ENCODE assay signal across 22 cellular contexts in the genomic region with DNA sequence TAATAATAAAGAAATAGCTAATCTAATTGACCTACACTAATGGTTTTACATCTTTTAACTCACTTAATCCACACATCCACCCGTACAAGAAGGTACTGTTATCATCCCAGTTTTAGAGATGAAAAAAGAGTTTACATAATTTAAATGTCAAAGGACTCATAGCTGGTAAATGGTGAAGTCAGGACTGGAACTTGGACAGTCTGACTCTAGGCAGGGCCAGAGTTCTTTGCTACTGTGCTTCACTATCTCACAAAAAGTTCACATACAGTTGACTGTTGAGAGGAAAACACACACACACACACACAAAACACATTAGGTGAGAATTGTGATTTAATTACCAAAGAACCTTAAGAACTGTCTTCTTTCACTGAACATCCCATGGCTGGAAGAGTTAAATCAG.
DNase-seq lines count a peak whose midpoint lies in the region; ATAC-seq and TF ChIP-seq lines count a peak whose summit lies in the region.
"Had no signal": no experiment of that assay in that cellular context is flagged by ENCODE, and none has a peak within 500 bp of the region (broad histone marks: within the 10 kb centered on the region; RNA-seq: fewer than 3 reads in every experiment).

No MANE protein-coding gene starts in this region.

- no peaks in the 10 kb centered on the region for H4K20me1 ChIP-seq in hepatocyte (ENCODE audit: insufficient read depth, poor library complexity, severe bottlenecking)

- intact Hi-C loops in dorsolateral prefrontal cortex (cut with DNase I): loop anchor here in 1 of 2 donors (10.0 kb wide), 1 partner anchor 81 kb away; no protein-coding TSS in a partner anchor

- H3K9me3 Mint-ChIP-seq in nephron progenitor cell: no peaks in the 10 kb centered on the region
- no peaks in the 10 kb centered on the region for H3K9me3 Mint-ChIP-seq in activated T-cell treated with anti-CD3 and anti-CD28 coated beads, Interleukin-2, amount 50 U/mL, for 24 hours
- H3K9me3 Mint-ChIP-seq: stimulated activated effector memory CD8-positive, alpha-beta T cell treated with anti-CD3 and anti-CD28 coated beads, Interleukin-12 subunit alpha, Interleukin-12 subunit beta, amount 100 ng/mL, for 72 hours had no signal

- no peak for TF ChIP-seq POLR2A in upper lobe of left lung (IDR thresholded peaks at IDR 0.05)

- H3K4me2 ChIP-seq in hepatocyte: no peak overlapping the region
- H3K4me2 ChIP-seq: KMS-11 had no signal

- ATAC-seq in upper lobe of left lung (ENCODE audit: low FRiP score in 2 of 2) (peak in 1 of 2 donors; percentile 24), GM19395 (IDR thresholded peaks at IDR 0.05; ENCODE audit: unreplicated experiment) (no peak)
- ATAC-seq: foreskin keratinocyte; stimulated activated effector memory CD8-positive, alpha-beta T cell treated with anti-CD3 and anti-CD28 coated beads, Interleukin-12 subunit alpha, Interleukin-12 subunit beta, amount 100 ng/mL, for 72 hours had no signal

- H3K4me3 ChIP-seq in dorsolateral prefrontal cortex: peak overlapping the region in 2 of 59 donors; percentile 24 to 27
- no peak overlapping the region for H3K4me3 ChIP-seq in hepatocyte
- no peak overlapping the region for H3K4me3 ChIP-seq in upper lobe of left lung
- H3K4me3 ChIP-seq: SJSA1, thyroid gland had no signal

- no peaks in the 10 kb centered on the region for H3K9me3 ChIP-seq in hepatocyte (ENCODE audit: low read depth)
- no peaks in the 10 kb centered on the region for H3K9me3 ChIP-seq in upper lobe of left lung
- H3K9me3 ChIP-seq: neutrophil, SJSA1, thyroid gland had no signal

- no peak overlapping the region for H3K4me3 Mint-ChIP-seq in nephron progenitor cell
- H3K4me3 Mint-ChIP-seq in activated T-cell treated with anti-CD3 and anti-CD28 coated beads, Interleukin-2, amount 50 U/mL, for 24 hours: no peak overlapping the region
- H3K4me3 Mint-ChIP-seq: stimulated activated effector memory CD8-positive, alpha-beta T cell treated with anti-CD3 and anti-CD28 coated beads, Interleukin-12 subunit alpha, Interleukin-12 subunit beta, amount 100 ng/mL, for 72 hours had no signal

- peaks cover 4% of the 10 kb centered on the region for H3K4me1 Mint-ChIP-seq in nephron progenitor cell
- H3K4me1 Mint-ChIP-seq in activated T-cell treated with anti-CD3 and anti-CD28 coated beads, Interleukin-2, amount 50 U/mL, for 24 hours (ENCODE audit: low read depth): no peaks in the 10 kb centered on the region
- H3K4me1 Mint-ChIP-seq: stimulated activated effector memory CD8-positive, alpha-beta T cell treated with anti-CD3 and anti-CD28 coated beads, Interleukin-12 subunit alpha, Interleukin-12 subunit beta, amount 100 ng/mL, for 72 hours had no signal

- WGBS in hepatocyte (ENCODE audit: low lambda C conversion rate, missing lambda C conversion rate): 26% methylated on average over 1 of the region's 1 CpG
- 41 to 68% methylated on average over 1 of the region's 1 CpG for WGBS in upper lobe of left lung, 2 donors

- TF ChIP-seq CTCF in dorsolateral prefrontal cortex (IDR thresholded peaks at IDR 0.05 in 54 of 56, conservative IDR thresholded peaks at IDR 0.05 in 2 of 56; ENCODE audit: low read depth in 1 of 56, partially characterized antibody in 56 of 56) (no peak), hepatocyte (IDR thresholded peaks at IDR 0.05; ENCODE audit: poor library complexity) (no peak), nephron progenitor cell (IDR thresholded peaks at IDR 0.05) (no peak), upper lobe of left lung (IDR thresholded peaks at IDR 0.05) (no peak)

- H3K9me2 ChIP-seq in hepatocyte (replicated peaks; ENCODE audit: insufficient read depth): no peaks in the 10 kb centered on the region

- peaks cover 3% of the 10 kb centered on the region for H3K27me3 Mint-ChIP-seq in nephron progenitor cell (ENCODE audit: low read depth, poor library complexity)
- no peaks in the 10 kb centered on the region for H3K27me3 Mint-ChIP-seq in activated T-cell treated with anti-CD3 and anti-CD28 coated beads, Interleukin-2, amount 50 U/mL, for 24 hours

- H3K27ac ChIP-seq in dorsolateral prefrontal cortex: peak overlapping the region in 57 of 59 donors; percentile 1 to 95 (median 78)
- H3K27ac ChIP-seq in hepatocyte: peak overlapping the region; percentile 75
- peak overlapping the region; percentile 38 to 81 (median 60) for H3K27ac ChIP-seq in upper lobe of left lung
- H3K27ac ChIP-seq: epithelial cell of prostate, foreskin keratinocyte, KMS-11, neutrophil, SJSA1 had no signal

- peaks cover 18% of the 10 kb centered on the region for H3K4me1 ChIP-seq in hepatocyte (ENCODE audit: insufficient read depth)
- peaks cover 26 to 51% (median 40%) of the 10 kb centered on the region in 4 donors for H3K4me1 ChIP-seq in upper lobe of left lung
- H3K4me1 ChIP-seq: foreskin keratinocyte had no signal

- no peaks in the 10 kb centered on the region for H3K27me3 ChIP-seq in dorsolateral prefrontal cortex
- H3K27me3 ChIP-seq in hepatocyte: no peaks in the 10 kb centered on the region
- H3K27me3 ChIP-seq in upper lobe of left lung: no peaks in the 10 kb centered on the region
- H3K27me3 ChIP-seq: foreskin keratinocyte, neutrophil, SJSA1, thyroid gland had no signal

- H3K79me2 ChIP-seq in hepatocyte: peaks cover 21% of the 10 kb centered on the region

- TF ChIP-seq EP300 in upper lobe of left lung (IDR thresholded peaks at IDR 0.05): no peak

- peaks cover 21% of the 10 kb centered on the region for H3K36me3 Mint-ChIP-seq in nephron progenitor cell (ENCODE audit: low read depth)
- no peaks in the 10 kb centered on the region for H3K36me3 Mint-ChIP-seq in activated T-cell treated with anti-CD3 and anti-CD28 coated beads, Interleukin-2, amount 50 U/mL, for 24 hours (ENCODE audit: low read depth)
- H3K36me3 Mint-ChIP-seq: stimulated activated effector memory CD8-positive, alpha-beta T cell treated with anti-CD3 and anti-CD28 coated beads, Interleukin-12 subunit alpha, Interleukin-12 subunit beta, amount 100 ng/mL, for 72 hours had no signal

- no peaks in the 10 kb centered on the region for H3K36me3 ChIP-seq in hepatocyte (replicated peaks; ENCODE audit: insufficient read depth, low read depth)
- H3K36me3 ChIP-seq in upper lobe of left lung: peaks cover 0 to 3% (median 0%) of the 10 kb centered on the region in 4 donors
- H3K36me3 ChIP-seq: neutrophil, SJSA1, thyroid gland had no signal

- H3K27ac Mint-ChIP-seq in nephron progenitor cell: peak overlapping the region; percentile 75
- H3K27ac Mint-ChIP-seq in activated T-cell treated with anti-CD3 and anti-CD28 coated beads, Interleukin-2, amount 50 U/mL, for 24 hours: no peak overlapping the region
- H3K27ac Mint-ChIP-seq: stimulated activated effector memory CD8-positive, alpha-beta T cell treated with anti-CD3 and anti-CD28 coated beads, Interleukin-12 subunit alpha, Interleukin-12 subunit beta, amount 100 ng/mL, for 72 hours had no signal

- no peak for DNase-seq in dorsolateral prefrontal cortex
- DNase-seq in hepatocyte (ENCODE audit: low spot score): no peak
- no peak for DNase-seq in nephron progenitor cell
- DNase-seq in upper lobe of left lung: no peak
- no peak for DNase-seq in ureter (ENCODE audit: low spot score)
- DNase-seq in activated T-cell treated with anti-CD3 and anti-CD28 coated beads, Interleukin-2, amount 50 U/mL, for 24 hours: no peak
- DNase-seq: activated CD4-positive, alpha-beta T cell treated with anti-CD3 and anti-CD28 coated beads, Interleukin-2, amount 50 U/mL, for 1 hour; activated CD8-positive, alpha-beta memory T cell treated with anti-CD3 and anti-CD28 coated beads, Interleukin-2, amount 50 U/mL, for 4 hours; AML-193; foreskin keratinocyte; H7; kidney glomerular epithelial cell; MV-4-11; NCI-H187; NCI-H226; thyroid gland had no signal

- no peak overlapping the region for H2AFZ ChIP-seq in hepatocyte
